ENCODE assay signal across 6 cellular contexts in the genomic region with DNA sequence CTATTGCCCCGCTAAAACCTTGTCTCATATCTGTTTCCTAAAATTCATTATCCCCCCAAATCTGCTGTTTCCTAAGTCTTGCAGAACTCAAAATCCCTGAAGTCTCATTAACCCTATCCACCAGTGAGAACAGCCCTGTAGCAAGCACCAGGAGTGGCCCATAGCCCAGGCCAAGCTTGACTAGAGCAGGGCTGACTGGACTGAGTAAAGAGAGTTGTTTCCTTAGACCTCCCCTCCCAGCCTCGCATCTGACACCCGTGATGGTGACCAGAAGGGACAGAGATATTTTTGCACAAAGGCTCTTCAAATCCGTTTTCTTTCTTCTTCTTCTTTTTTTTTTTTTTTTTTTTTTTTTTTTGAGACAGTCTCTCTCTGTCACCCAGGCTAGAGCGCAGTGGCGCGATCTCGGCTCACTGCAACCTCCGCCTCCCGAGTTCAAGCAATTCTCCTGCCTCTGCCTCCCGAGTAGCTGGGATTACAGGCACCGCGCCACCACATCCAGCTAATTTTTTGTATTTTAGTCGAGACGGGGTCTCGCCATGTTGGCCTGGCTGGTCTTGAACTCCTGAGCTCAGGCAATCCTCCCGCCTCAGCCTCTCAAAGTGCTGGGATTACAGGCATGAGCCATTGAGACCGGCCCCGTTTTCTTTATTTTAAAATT. TPM values are rescaled to one million over a fixed set of nuclear protein-coding genes. Genes with fewer than 3 reads are reported as not detected.
A peak's percentile ranks its signal among the peaks of the same experiment; 100 is the strongest.
DNase-seq lines count a peak whose midpoint lies in the region; ATAC-seq and TF ChIP-seq lines count a peak whose summit lies in the region.
"Not testable (repeated sequence)": the region's sequence is repeated elsewhere in the genome, so short reads cannot be mapped to it uniquely, and the experiment has no call there.

No MANE protein-coding gene starts in this region.

- intact Hi-C loops in activated CD8-positive, alpha-beta T cell treated with anti-CD3 and anti-CD28 coated beads for 36 hours (cut with micrococcal nuclease) = not testable (repeated sequence)

- H3K27ac ChIP-seq in CD4-positive, CD25-positive, alpha-beta regulatory T cell (ENCODE audit: insufficient read depth, low read length, poor library complexity, severe bottlenecking) = peak overlapping the region; percentile 94
- peak overlapping the region; percentile 91 for H3K27ac ChIP-seq in effector memory CD4-positive, alpha-beta T cell (ENCODE audit: insufficient read depth, low read length, poor library complexity, severe bottlenecking)
- not testable (repeated sequence) for H3K27ac ChIP-seq in mesenchymal stem cell (ENCODE audit: low read length, poor library complexity, severe bottlenecking)
- H3K27ac ChIP-seq in smooth muscle cell (ENCODE audit: low read depth) = peak overlapping the region; percentile 2

- H4K20me1 ChIP-seq in Loucy (ENCODE audit: insufficient read depth, low read length, poor library complexity, severe bottlenecking); smooth muscle cell (ENCODE audit: low read depth): not testable (repeated sequence)

- not testable (repeated sequence) for H2BK120ac ChIP-seq in mesenchymal stem cell (ENCODE audit: low read depth, low read length)

- not testable (repeated sequence) for H2BK5ac ChIP-seq in mesenchymal stem cell (ENCODE audit: low read depth, low read length, poor library complexity, severe bottlenecking)

- peak overlapping the region; percentile 94 for H3K4me2 ChIP-seq in Loucy (ENCODE audit: low read depth, low read length, poor library complexity, severe bottlenecking)
- H3K4me2 ChIP-seq in mesenchymal stem cell (ENCODE audit: low read length, poor library complexity, severe bottlenecking) = not testable (repeated sequence)
- peak overlapping the region; percentile 96 for H3K4me2 ChIP-seq in smooth muscle cell

- H3K4me3 ChIP-seq in CD4-positive, CD25-positive, alpha-beta regulatory T cell (ENCODE audit: low read depth, low read length) = peak overlapping the region; percentile 86
- H3K4me3 ChIP-seq in Loucy (ENCODE audit: low read length, poor library complexity, severe bottlenecking) = peak overlapping the region; percentile 99
- peak overlapping the region; percentile 75 for H3K4me3 ChIP-seq in effector memory CD4-positive, alpha-beta T cell (ENCODE audit: insufficient read depth, low read depth, low read length, poor library complexity, severe bottlenecking)
- peak overlapping the region in 1 of 2 experiments; percentile 93 for H3K4me3 ChIP-seq in mesenchymal stem cell (ENCODE audit: insufficient read depth in 1 of 2, low read depth in 1 of 2, low read length in 2 of 2)
- H3K4me3 ChIP-seq in smooth muscle cell = peak overlapping the region; percentile 59

- not testable (repeated sequence) for H3K23ac ChIP-seq in mesenchymal stem cell (ENCODE audit: low read length in 2 of 2)

- H2BK15ac ChIP-seq in mesenchymal stem cell (ENCODE audit: low read depth, poor library complexity, severe bottlenecking) = not testable (repeated sequence)

- H4K91ac ChIP-seq in mesenchymal stem cell (ENCODE audit: low read length) = not testable (repeated sequence)

- CTCF ChIA-PET in activated CD8-positive, alpha-beta T cell treated with anti-CD3 and anti-CD28 coated beads for 36 hours (lab: Charles Lee) = interaction anchor here (0.9 to 1.7 kb wide), 5 partner anchors 19 to 111 kb away, joined by 3 to 5 read pairs (median 3); no protein-coding TSS in a partner anchor

- peaks cover 6 to 33% (median 15%) of the 10 kb centered on the region in 4 donors for H3K4me1 Mint-ChIP-seq in CD4-positive, CD25-positive, alpha-beta regulatory T cell
- H3K4me1 Mint-ChIP-seq in activated CD8-positive, alpha-beta T cell treated with anti-CD3 and anti-CD28 coated beads for 36 hours (ENCODE audit: low read depth) = peaks cover 23% of the 10 kb centered on the region

- H3K27me3 Mint-ChIP-seq in CD4-positive, CD25-positive, alpha-beta regulatory T cell = peaks cover 18% of the 10 kb centered on the region
- not testable (repeated sequence) for H3K27me3 Mint-ChIP-seq in activated CD8-positive, alpha-beta T cell treated with anti-CD3 and anti-CD28 coated beads for 36 hours

- H3K14ac ChIP-seq in mesenchymal stem cell (ENCODE audit: low read length in 2 of 2) = not testable (repeated sequence)

- not testable (repeated sequence) for H2BK12ac ChIP-seq in mesenchymal stem cell (ENCODE audit: low read length in 2 of 2)

- not testable (repeated sequence) for H3K4ac ChIP-seq in mesenchymal stem cell (ENCODE audit: low read depth in 1 of 2, low read length in 2 of 2)

- not testable (repeated sequence) for H3K79me1 ChIP-seq in mesenchymal stem cell (replicated peaks; ENCODE audit: low read length, poor library complexity, severe bottlenecking)

- not testable (repeated sequence) for H3K9me3 ChIP-seq in CD4-positive, CD25-positive, alpha-beta regulatory T cell (ENCODE audit: control insufficient read depth in 2 of 2, low read length in 2 of 2); Loucy (ENCODE audit: insufficient read depth, low read depth, low read length); effector memory CD4-positive, alpha-beta T cell (ENCODE audit: control insufficient read depth, low read length); mesenchymal stem cell (ENCODE audit: control insufficient read depth, low read length); smooth muscle cell (replicated peaks; ENCODE audit: low read depth)

- WGBS in mesenchymal stem cell = 90% methylated on average over 16 of the region's 19 CpGs
- 84% methylated on average over 19 of the region's 19 CpGs for WGBS in smooth muscle cell (ENCODE audit: low lambda C conversion rate)

- H2AFZ ChIP-seq in Loucy (ENCODE audit: low read length) (0 out of 2 replicates have a peak overlapping the region, but pooled peaks have one; percentile 99), smooth muscle cell (ENCODE audit: low read depth) (peak overlapping the region; percentile 87)
- not testable (repeated sequence) for H2AFZ ChIP-seq in mesenchymal stem cell (ENCODE audit: low read depth, low read length)

- H4K8ac ChIP-seq in mesenchymal stem cell (ENCODE audit: low read length) = not testable (repeated sequence)

- not testable (repeated sequence) for ATAC-seq in CD4-positive, CD25-positive, alpha-beta regulatory T cell (ENCODE audit: low read depth in 2 of 2); activated CD8-positive, alpha-beta T cell treated with anti-CD3 and anti-CD28 coated beads for 36 hours

- not testable (repeated sequence) for H3K36me3 ChIP-seq in CD4-positive, CD25-positive, alpha-beta regulatory T cell (ENCODE audit: control insufficient read depth, insufficient read depth, low read length); Loucy (ENCODE audit: insufficient read depth, low read length); effector memory CD4-positive, alpha-beta T cell (ENCODE audit: control insufficient read depth, insufficient read depth, low read length); mesenchymal stem cell (ENCODE audit: control insufficient read depth in 1 of 2, insufficient read depth in 2 of 2, low read depth in 1 of 2, low read length in 2 of 2); smooth muscle cell (ENCODE audit: low read depth)

- not testable (repeated sequence) for H3F3A ChIP-seq in Loucy (ENCODE audit: low read depth); smooth muscle cell (ENCODE audit: low read depth)

- H3K27me3 ChIP-seq in CD4-positive, CD25-positive, alpha-beta regulatory T cell (ENCODE audit: control insufficient read depth, insufficient read depth, low read length); Loucy (ENCODE audit: insufficient read depth, low read length, poor library complexity, severe bottlenecking); effector memory CD4-positive, alpha-beta T cell (replicated peaks; ENCODE audit: control insufficient read depth, insufficient read depth, low read length, poor library complexity, severe bottlenecking); mesenchymal stem cell (ENCODE audit: control insufficient read depth in 1 of 2, insufficient read depth in 1 of 2, low read length in 2 of 2); smooth muscle cell (ENCODE audit: low read depth): not testable (repeated sequence)

- not testable (repeated sequence) for H2AK5ac ChIP-seq in mesenchymal stem cell (ENCODE audit: low read length, severe bottlenecking)

- peaks cover 13% of the 10 kb centered on the region for H3K4me1 ChIP-seq in CD4-positive, CD25-positive, alpha-beta regulatory T cell (ENCODE audit: control insufficient read depth, insufficient read depth, low read length, poor library complexity, severe bottlenecking)
- peaks cover 22% of the 10 kb centered on the region for H3K4me1 ChIP-seq in Loucy (ENCODE audit: insufficient read depth, low read length, poor library complexity, severe bottlenecking)
- peaks cover 15% of the 10 kb centered on the region for H3K4me1 ChIP-seq in effector memory CD4-positive, alpha-beta T cell (ENCODE audit: control insufficient read depth, insufficient read depth, low read length, poor library complexity, severe bottlenecking)
- peaks cover 11% of the 10 kb centered on the region for H3K4me1 ChIP-seq in mesenchymal stem cell (ENCODE audit: control insufficient read depth, insufficient read depth, low read depth, low read length)
- H3K4me1 ChIP-seq in smooth muscle cell (ENCODE audit: low read depth) = not testable (repeated sequence)

- not testable (repeated sequence) for H3K36me3 Mint-ChIP-seq in CD4-positive, CD25-positive, alpha-beta regulatory T cell
- peaks cover 20% of the 10 kb centered on the region for H3K36me3 Mint-ChIP-seq in activated CD8-positive, alpha-beta T cell treated with anti-CD3 and anti-CD28 coated beads for 36 hours (ENCODE audit: low read depth)

- peak overlapping the region; percentile 32 to 99 (median 94) for H3K27ac Mint-ChIP-seq in CD4-positive, CD25-positive, alpha-beta regulatory T cell
- H3K27ac Mint-ChIP-seq in activated CD8-positive, alpha-beta T cell treated with anti-CD3 and anti-CD28 coated beads for 36 hours = peak overlapping the region; percentile 86

- H3K9me2 ChIP-seq in Loucy (replicated peaks; ENCODE audit: low read depth, low read length) = not testable (repeated sequence)

- H3K9me3 Mint-ChIP-seq in CD4-positive, CD25-positive, alpha-beta regulatory T cell; activated CD8-positive, alpha-beta T cell treated with anti-CD3 and anti-CD28 coated beads for 36 hours: not testable (repeated sequence)

- DNase-seq in CD4-positive, CD25-positive, alpha-beta regulatory T cell; activated CD8-positive, alpha-beta T cell treated with anti-CD3 and anti-CD28 coated beads for 36 hours; effector memory CD4-positive, alpha-beta T cell; mesenchymal stem cell; smooth muscle cell (lab: John Stamatoyannopoulos, UW; ENCODE audit: unreplicated experiment): not testable (repeated sequence)

- H3K18ac ChIP-seq in mesenchymal stem cell (ENCODE audit: low read depth in 1 of 2, low read length in 2 of 2) = not testable (repeated sequence)

- peak overlapping the region; percentile 88 to 99 (median 98) for H3K4me3 Mint-ChIP-seq in CD4-positive, CD25-positive, alpha-beta regulatory T cell
- peak overlapping the region; percentile 97 for H3K4me3 Mint-ChIP-seq in activated CD8-positive, alpha-beta T cell treated with anti-CD3 and anti-CD28 coated beads for 36 hours

- H3K79me2 ChIP-seq in Loucy (ENCODE audit: insufficient read depth, low read length) = peaks cover 14% of the 10 kb centered on the region; the same call in 1 of the 2 replicates
- H3K79me2 ChIP-seq in smooth muscle cell (ENCODE audit: low read depth) = not testable (repeated sequence)

- TF ChIP-seq CTCF in Loucy (conservative IDR thresholded peaks at IDR 0.05; ENCODE audit: low read length); activated CD8-positive, alpha-beta T cell treated with anti-CD3 and anti-CD28 coated beads for 36 hours (IDR thresholded peaks at IDR 0.05); smooth muscle cell (IDR thresholded peaks at IDR 0.05; ENCODE audit: borderline replicate concordance, insufficient read depth, poor library complexity, severe bottlenecking): not testable (repeated sequence)

- H3K9ac ChIP-seq in Loucy (ENCODE audit: low read depth, low read length, poor library complexity, severe bottlenecking) = peak overlapping the region; percentile 80
- peak overlapping the region; percentile 94 for H3K9ac ChIP-seq in mesenchymal stem cell (ENCODE audit: low read length)
- not testable (repeated sequence) for H3K9ac ChIP-seq in smooth muscle cell (ENCODE audit: low read depth)

- POLR2A ChIA-PET in activated CD8-positive, alpha-beta T cell treated with anti-CD3 and anti-CD28 coated beads for 36 hours (lab: Charles Lee) = interaction anchor here (0.6 to 2.9 kb wide), 11 partner anchors 9 to 685 kb away, joined by 3 to 25 read pairs (median 3); a partner anchor contains a TSS

RNA-seq across cellular contexts. Expression of a gene that starts 0.8 kb away (rescaled TPM):
- total RNA-seq in CD4-positive, CD25-positive, alpha-beta regulatory T cell = 1.1 TPM
- polyA plus RNA-seq in CD4-positive, CD25-positive, alpha-beta regulatory T cell = 1 to 10 TPM; 1.2 to 3.9 (median 2.3) TPM
- 1 to 10 TPM; 2.6 to 3.9 TPM for total RNA-seq in activated CD8-positive, alpha-beta T cell treated with anti-CD3 and anti-CD28 coated beads for 36 hours
- 0.46 TPM for polyA plus RNA-seq in mesenchymal stem cell (2013, experiment 1 of 2)
- 0.29 TPM for polyA plus RNA-seq in mesenchymal stem cell (2013, experiment 2 of 2)
- 0.54 and 1.3 TPM in 2 replicates for total RNA-seq in smooth muscle cell
- 2.4 and 3.5 TPM in 2 replicates for polyA plus RNA-seq in smooth muscle cell

RNA-seq across cellular contexts. Expression of a gene that starts 1.0 kb away (rescaled TPM):
- total RNA-seq in CD4-positive, CD25-positive, alpha-beta regulatory T cell = 18.4 TPM
- 10 to 100 TPM; 49.4 to 84.3 (median 59.2) TPM for polyA plus RNA-seq in CD4-positive, CD25-positive, alpha-beta regulatory T cell
- total RNA-seq in activated CD8-positive, alpha-beta T cell treated with anti-CD3 and anti-CD28 coated beads for 36 hours = 100 to 1,000 TPM; 129 to 132 TPM
- polyA plus RNA-seq in mesenchymal stem cell (2013, experiment 1 of 2) = 7.0 TPM
- polyA plus RNA-seq in mesenchymal stem cell (2013, experiment 2 of 2) = 7.3 TPM
- 35.0 and 52.3 TPM in 2 replicates for total RNA-seq in smooth muscle cell
- polyA plus RNA-seq in smooth muscle cell = 59.2 and 84.5 TPM in 2 replicates

RNA-seq across cellular contexts. Expression of a gene that starts 21.2 kb away (rescaled TPM):
- total RNA-seq in CD4-positive, CD25-positive, alpha-beta regulatory T cell = 0.39 TPM
- polyA plus RNA-seq in CD4-positive, CD25-positive, alpha-beta regulatory T cell = under 1 TPM in 2 of 4 donors, not detected in 2; 0.34 TPM
- 1 to 10 TPM; 1.2 to 1.6 TPM for total RNA-seq in activated CD8-positive, alpha-beta T cell treated with anti-CD3 and anti-CD28 coated beads for 36 hours
- 8.7 TPM for polyA plus RNA-seq in mesenchymal stem cell (2013, experiment 1 of 2)
- 8.2 TPM for polyA plus RNA-seq in mesenchymal stem cell (2013, experiment 2 of 2)
- 31.4 and 32.5 TPM in 2 replicates for total RNA-seq in smooth muscle cell
- polyA plus RNA-seq in smooth muscle cell = 60.5 and 69.7 TPM in 2 replicates

RNA-seq across cellular contexts. Expression of a gene that starts 34.3 kb away (rescaled TPM):
- total RNA-seq in CD4-positive, CD25-positive, alpha-beta regulatory T cell = 62.6 TPM
- polyA plus RNA-seq in CD4-positive, CD25-positive, alpha-beta regulatory T cell = 1 to 10 TPM; 5.0 to 9.3 (median 5.7) TPM
- total RNA-seq in activated CD8-positive, alpha-beta T cell treated with anti-CD3 and anti-CD28 coated beads for 36 hours = 10 to 100 TPM; 23.9 to 24.2 TPM
- polyA plus RNA-seq in mesenchymal stem cell (2013, experiment 1 of 2) = 18.1 TPM
- 17.7 TPM for polyA plus RNA-seq in mesenchymal stem cell (2013, experiment 2 of 2)
- 4.7 and 8.0 TPM in 2 replicates for total RNA-seq in smooth muscle cell
- polyA plus RNA-seq in smooth muscle cell = 10.4 and 23.0 TPM in 2 replicates

RNA-seq across cellular contexts. Expression of a gene that starts 37.7 kb away (rescaled TPM):
- 79.5 TPM for total RNA-seq in CD4-positive, CD25-positive, alpha-beta regulatory T cell
- polyA plus RNA-seq in CD4-positive, CD25-positive, alpha-beta regulatory T cell = 10 to 100 TPM; 33.5 to 46.7 (median 37.2) TPM
- total RNA-seq in activated CD8-positive, alpha-beta T cell treated with anti-CD3 and anti-CD28 coated beads for 36 hours = 10 to 100 TPM; 20.3 to 23.0 TPM
- 90.3 TPM for polyA plus RNA-seq in mesenchymal stem cell (2013, experiment 1 of 2)
- 87.0 TPM for polyA plus RNA-seq in mesenchymal stem cell (2013, experiment 2 of 2)
- 63.9 and 90.8 TPM in 2 replicates for total RNA-seq in smooth muscle cell
- 117 and 123 TPM in 2 replicates for polyA plus RNA-seq in smooth muscle cell

Comparison
In these comparisons a context has a peak if more than half of its experiments do, and no peak if none do; other contexts are left out.
1. RNA of a gene that starts 21.2 kb away (total RNA-seq): 31.4 to 32.5 TPM in smooth muscle cell; 1.2 to 1.6 TPM in activated CD8-positive, alpha-beta T cell treated with anti-CD3 and anti-CD28 coated beads for 36 hours and 0.39 TPM in CD4-positive, CD25-positive, alpha-beta regulatory T cell (single experiment); every median in the first group is over 10 times any median in the second.